9 cellular contexts compared by ENCODE assay signal in the genomic region with DNA sequence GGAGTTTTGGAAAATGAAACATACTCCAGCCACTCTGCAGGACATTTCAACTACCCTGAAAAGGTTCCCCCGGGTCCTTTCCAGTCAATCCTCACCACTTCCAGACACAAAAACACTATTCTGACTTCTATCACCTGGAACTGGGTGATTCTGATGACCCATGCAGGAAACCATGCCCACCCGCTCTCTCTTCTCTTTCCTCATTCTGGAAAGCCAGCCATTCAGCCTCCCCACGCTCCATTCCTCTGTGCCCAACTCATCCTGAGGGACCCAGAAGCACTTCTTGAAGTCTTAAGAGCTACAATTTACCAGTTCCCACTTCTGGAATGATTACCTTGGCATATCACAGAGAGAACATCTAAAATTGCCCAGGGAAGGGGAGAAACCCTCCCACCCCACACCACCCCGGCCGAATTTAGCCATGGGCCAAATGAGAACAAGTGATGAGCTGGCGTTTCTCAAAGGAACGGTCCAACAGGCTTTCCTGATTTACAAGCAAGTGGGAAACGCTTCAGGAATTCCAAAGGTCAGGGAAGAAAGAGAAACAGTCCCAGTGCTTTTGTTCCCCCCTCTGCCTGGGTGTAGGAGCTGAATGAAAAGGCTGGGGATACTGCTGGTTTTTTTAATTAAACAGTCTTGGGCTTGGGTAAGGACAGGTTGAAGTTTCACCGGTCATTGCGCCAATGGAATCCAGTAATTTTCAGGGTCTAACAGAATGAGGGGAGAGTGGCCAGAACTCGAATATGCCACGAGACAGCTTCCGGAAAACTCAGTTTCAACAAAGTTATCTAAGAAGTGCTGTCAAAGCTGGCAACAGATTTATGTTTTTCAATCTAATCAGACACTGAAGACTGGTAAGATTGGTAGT. TPM values are rescaled to one million over a fixed set of nuclear protein-coding genes. Genes with fewer than 3 reads are reported as not detected.
DNase-seq lines count a peak whose midpoint lies in the region; ATAC-seq and TF ChIP-seq lines count a peak whose summit lies in the region.
"Had no signal": no experiment of that assay in that cellular context is flagged by ENCODE, and none has a peak within 500 bp of the region (broad histone marks: within the 10 kb centered on the region; RNA-seq: fewer than 3 reads in every experiment).

No MANE protein-coding gene starts in this region.

- no peaks in the 10 kb centered on the region for H3K27me3 Mint-ChIP-seq in CD14-positive monocyte (ENCODE audit: low read depth in 3 of 3)
- H3K27me3 Mint-ChIP-seq in natural killer cell treated with Interleukin-12 subunit alpha and Interleukin-12 subunit beta and Interleukin-15 and Interleukin-18, amount 100 ng/mL, for 72 hours: peaks cover 0 to 5% of the 10 kb centered on the region in 2 donors

- H3K27ac ChIP-seq in colonic mucosa: peak overlapping the region; percentile 64

- no peaks in the 10 kb centered on the region for H3K27me3 ChIP-seq in colonic mucosa

- peak overlapping the region in 6 of 7 donors; percentile 37 to 90 (median 58) for H3K27ac Mint-ChIP-seq in CD14-positive monocyte
- H3K27ac Mint-ChIP-seq in natural killer cell treated with Interleukin-12 subunit alpha and Interleukin-12 subunit beta and Interleukin-15 and Interleukin-18, amount 100 ng/mL, for 72 hours: peak overlapping the region; percentile 95

- no peaks in the 10 kb centered on the region for H3K9me3 Mint-ChIP-seq in CD14-positive monocyte
- no peaks in the 10 kb centered on the region for H3K9me3 Mint-ChIP-seq in natural killer cell treated with Interleukin-12 subunit alpha and Interleukin-12 subunit beta and Interleukin-15 and Interleukin-18, amount 100 ng/mL, for 72 hours

- no peak for TF ChIP-seq CTCF in CD14-positive monocyte (IDR thresholded peaks at IDR 0.05)
- TF ChIP-seq CTCF in colonic mucosa (IDR thresholded peaks at IDR 0.05): no peak

- H3K4me3 Mint-ChIP-seq in CD14-positive monocyte: peak overlapping the region; percentile 76 to 98
- H3K4me3 Mint-ChIP-seq in natural killer cell treated with Interleukin-12 subunit alpha and Interleukin-12 subunit beta and Interleukin-15 and Interleukin-18, amount 100 ng/mL, for 72 hours: peak overlapping the region; percentile 97

- H3K36me3 Mint-ChIP-seq in CD14-positive monocyte: peaks cover 44 to 52% of the 10 kb centered on the region in 2 donors
- peaks cover 22% of the 10 kb centered on the region for H3K36me3 Mint-ChIP-seq in natural killer cell treated with Interleukin-12 subunit alpha and Interleukin-12 subunit beta and Interleukin-15 and Interleukin-18, amount 100 ng/mL, for 72 hours

- peaks cover 12% of the 10 kb centered on the region for H3K4me1 ChIP-seq in colonic mucosa

- no peaks in the 10 kb centered on the region for H3K9me3 ChIP-seq in colonic mucosa

- no peak for DNase-seq in CD14-positive monocyte (ENCODE audit: low spot score)
- DNase-seq in Jurkat, Clone E6-1 (ENCODE audit: low read depth, low spot score): no peak
- no peak for DNase-seq in colonic mucosa
- DNase-seq in natural killer cell treated with Interleukin-12 subunit alpha and Interleukin-12 subunit beta and Interleukin-15 and Interleukin-18, amount 100 ng/mL, for 72 hours (ENCODE audit: low spot score): no peak
- DNase-seq in NCI-H2227 treated with DMSO at 0.1 percent for 48 hours (lab: John Stamatoyannopoulos, UW): no peak
- no peak for DNase-seq in NOMO-1 (lab: John Stamatoyannopoulos, UW; ENCODE audit: unreplicated experiment in 2 of 2)
- DNase-seq in stimulated activated CD4-positive, alpha-beta T cell treated with anti-CD3 and anti-CD28 coated beads, Interleukin-12 subunit alpha, Interleukin-12 subunit beta, amount 100 ng/mL, for 4 hours: no peak
- DNase-seq: NCI-H510A had no signal

- H3K36me3 ChIP-seq in colonic mucosa: no peaks in the 10 kb centered on the region

- ATAC-seq in natural killer cell treated with Interleukin-12 subunit alpha and Interleukin-12 subunit beta and Interleukin-15 and Interleukin-18, amount 100 ng/mL, for 72 hours: no peak
- no peak for ATAC-seq in HG03039 (IDR thresholded peaks at IDR 0.05; ENCODE audit: unreplicated experiment)

- peak overlapping the region; percentile 7; the same call in 1 of the 2 replicates for H3K4me3 ChIP-seq in Jurkat, Clone E6-1 (ENCODE audit: low read length)
- H3K4me3 ChIP-seq in colonic mucosa: peak overlapping the region; percentile 6

- intact Hi-C loops in CD14-positive monocyte (cut with micrococcal nuclease): loop anchor here (5.0 to 10.0 kb wide), 2 partner anchors 52 to 170 kb away; partner anchors contain the start of gene GPR68 (in 1 of the 2)
- intact Hi-C loops in colonic mucosa (cut with DNase I): no loop called here

- H3K4me1 Mint-ChIP-seq in CD14-positive monocyte: peaks cover 80% of the 10 kb centered on the region
- H3K4me1 Mint-ChIP-seq in natural killer cell treated with Interleukin-12 subunit alpha and Interleukin-12 subunit beta and Interleukin-15 and Interleukin-18, amount 100 ng/mL, for 72 hours (ENCODE audit: low read depth in 2 of 2): peaks cover 62 to 71% of the 10 kb centered on the region in 2 donors

- peak overlapping the region in 1 of 2 donors; percentile 19 for H3K9ac ChIP-seq in colonic mucosa (ENCODE audit: low read depth in 2 of 2, low read length in 2 of 2)

RNA-seq across cellular contexts. Expression of gene CCDC88C, which starts 2.9 kb away (rescaled TPM):
- 10 to 100 TPM; 11.6 to 12.3 TPM for polyA plus RNA-seq in CD14-positive monocyte
- polyA plus RNA-seq in Jurkat, Clone E6-1 (2012; ENCODE audit: insufficient read depth, insufficient read length): 52.9 TPM
- 10 to 100 TPM; 45.6 to 48.0 TPM for total RNA-seq in colonic mucosa
- 100 to 1,000 TPM; 103 to 175 TPM for total RNA-seq in natural killer cell treated with Interleukin-12 subunit alpha and Interleukin-12 subunit beta and Interleukin-15 and Interleukin-18, amount 100 ng/mL, for 72 hours
